Comparison of ENCODE assay signal across 8 cellular contexts in genomic region chr1:2556277-2557145, GRCh38. TPM values are rescaled to one million over a fixed set of nuclear protein-coding genes. Genes with fewer than 3 reads are reported as not detected.
DNase-seq lines count a peak whose midpoint lies in the region; ATAC-seq and TF ChIP-seq lines count a peak whose summit lies in the region.

Gene TNFRSF14, plus strand, starts transcription at chr1:2556371. Its CDS starts 294 bp downstream, at chr1:2556665.

- H4K20me1 ChIP-seq in neural progenitor cell (ENCODE audit: low read depth) = no peaks in the 10 kb centered on the region

- H3K27ac ChIP-seq in epithelial cell of prostate (peak within 1 kb of the TSS; percentile 52), neural progenitor cell (no peak within 1 kb of the TSS), tibial artery (peak within 1 kb of the TSS; percentile 76 to 78)

- H3K9ac ChIP-seq in neural progenitor cell = no peak within 1 kb of the TSS

- peaks cover 13% of the 10 kb centered on the region for H3K4me1 ChIP-seq in neural progenitor cell
- H3K4me1 ChIP-seq in tibial artery = peaks cover 0 to 35% (median 22%) of the 10 kb centered on the region in 4 donors

- peaks cover 10% of the 10 kb centered on the region for H3F3A ChIP-seq in neural progenitor cell (ENCODE audit: low read depth)

- ATAC-seq in GM21423 (IDR thresholded peaks at IDR 0.05; ENCODE audit: unreplicated experiment) = peak; percentile 29

- H3K4me1 Mint-ChIP-seq in neural progenitor cell = peaks cover 17% of the 10 kb centered on the region

- H3K79me2 ChIP-seq in neural progenitor cell (ENCODE audit: low read depth) = no peaks in the 10 kb centered on the region

- intact Hi-C loops in tibial artery (cut with DNase I; ENCODE audit: low total_unique reads) = loop anchor here (5.0 kb wide), 2 partner anchors 34 to 164 kb away; partner anchors contain the start of genes MORN1 and RER1

- no peak within 1 kb of the TSS for H3K4me3 ChIP-seq in neural progenitor cell
- H3K4me3 ChIP-seq in tibial artery = peak within 1 kb of the TSS; percentile 62

- H3K4me2 ChIP-seq in neural progenitor cell = peak within 1 kb of the TSS; percentile 19

- H3K36me3 ChIP-seq in neural progenitor cell (no peaks in the 10 kb centered on the region), tibial artery (peaks cover 0 to 35% (median 19%) of the 10 kb centered on the region in 3 donors)

- peak within 1 kb of the TSS; percentile 39 for H3K4me3 Mint-ChIP-seq in neural progenitor cell

- no peak for TF ChIP-seq CTCF in neural progenitor cell (IDR thresholded peaks at IDR 0.05)
- TF ChIP-seq CTCF in tibial artery (IDR thresholded peaks at IDR 0.05) = no peak

- peak within 1 kb of the TSS; percentile 89 for H3K27ac Mint-ChIP-seq in neural progenitor cell

- no peaks in the 10 kb centered on the region for H3K36me3 Mint-ChIP-seq in neural progenitor cell

- H3K9me3 ChIP-seq in neural progenitor cell (ENCODE audit: low read depth) (no peaks in the 10 kb centered on the region), tibial artery (no peaks in the 10 kb centered on the region)

- no peaks in the 10 kb centered on the region for H3K27me3 Mint-ChIP-seq in neural progenitor cell (ENCODE audit: insufficient read depth, low read depth)

- peak; percentile 85 for DNase-seq in COLO668 (lab: John Stamatoyannopoulos, UW; ENCODE audit: unreplicated experiment)
- peak; percentile 51 for DNase-seq in MV-4-11 (lab: John Stamatoyannopoulos, UW)
- DNase-seq in activated CD8-positive, alpha-beta memory T cell treated with anti-CD3 and anti-CD28 coated beads for 48 hours (ENCODE audit: low read depth in 2 of 3, low spot score in 2 of 3) = peak in 2 of 3 experiments; percentile 53
- DNase-seq in epithelial cell of prostate (ENCODE audit: low read depth, low spot score) = no peak
- DNase-seq in neural progenitor cell (ENCODE audit: low spot score) = peak; percentile 47
- peak; percentile 60 to 85 for DNase-seq in tibial artery
- DNase-seq in cerebellar nuclear complex (lab: John Stamatoyannopoulos, UW) = no peak

- H2AFZ ChIP-seq in neural progenitor cell (replicated peaks) = no peak within 1 kb of the TSS

- H3K27me3 ChIP-seq in neural progenitor cell = no peaks in the 10 kb centered on the region
- H3K27me3 ChIP-seq in tibial artery = no peaks in the 10 kb centered on the region

- H3K9me3 Mint-ChIP-seq in neural progenitor cell = no peaks in the 10 kb centered on the region

RNA-seq across cellular contexts. Expression of gene TNFRSF14, which starts in this region (rescaled TPM):
- total RNA-seq in neural progenitor cell (ENCODE audit: low replicate concordance) = 0.65 TPM in 1 of 2 replicates, not detected in the other

Comparison
In these comparisons a context has a peak if more than half of its experiments do, and no peak if none do; other contexts are left out.
1. Peak in DNase-seq and H3K4me2 ChIP-seq in neural progenitor cell; RNA of the gene not detected or under 1 TPM.
2. DNase-seq: peak in COLO668 (single experiment), MV-4-11 (single experiment), activated CD8-positive, alpha-beta memory T cell treated with anti-CD3 and anti-CD28 coated beads for 48 hours (2 of 3) and tibial artery (2 of 2); none in epithelial cell of prostate (single experiment) and cerebellar nuclear complex (0 of 2).